In genomic region chr2:215269397-215270117, GRCh38 we compare ENCODE assay signal across 8 cellular contexts. TPM values are rescaled to one million over a fixed set of nuclear protein-coding genes. Genes with fewer than 3 reads are reported as not detected.
DNase-seq lines count a peak whose midpoint lies in the region; ATAC-seq and TF ChIP-seq lines count a peak whose summit lies in the region.

No MANE protein-coding gene starts in this region.

- peak overlapping the region; percentile 51 for H3K4me2 ChIP-seq in fibroblast of lung (ENCODE audit: extremely low read depth, insufficient read depth, low read length)
- H3K4me2 ChIP-seq in neural progenitor cell: no peak overlapping the region

- DNase-seq in SIG-M5 treated with dmso at 0.1 percent for 504 hours (lab: John Stamatoyannopoulos, UW; ENCODE audit: unreplicated experiment) (peak; percentile 67), SIG-M5 (lab: John Stamatoyannopoulos, UW) (no peak), HS-5 (ENCODE audit: low read depth) (peak; percentile 65), NOMO-1 treated with dmso at 0.1 percent for 144 hours (lab: John Stamatoyannopoulos, UW; ENCODE audit: unreplicated experiment) (peak; percentile 12), activated T-cell treated with anti-CD3 and anti-CD28 coated beads for 24 hours (ENCODE audit: low read depth) (peak; percentile 26), fibroblast of lung (ENCODE audit: low read depth in 2 of 2) (peak; percentile 74 to 88), neural progenitor cell (ENCODE audit: low spot score) (peak; percentile 81), thoracic aorta (ENCODE audit: low spot score) (no peak)

- H3K79me2 ChIP-seq in fibroblast of lung (ENCODE audit: control insufficient read depth, insufficient read depth, low read length): no peaks in the 10 kb centered on the region
- no peaks in the 10 kb centered on the region for H3K79me2 ChIP-seq in neural progenitor cell (ENCODE audit: low read depth)

- H3K27ac Mint-ChIP-seq in neural progenitor cell: no peak overlapping the region

- no peaks in the 10 kb centered on the region for H3K27me3 Mint-ChIP-seq in neural progenitor cell (ENCODE audit: insufficient read depth, low read depth)

- no peaks in the 10 kb centered on the region for H3K9me3 ChIP-seq in fibroblast of lung (ENCODE audit: control insufficient read depth, insufficient read depth, low read depth, low read length)
- H3K9me3 ChIP-seq in neural progenitor cell (ENCODE audit: low read depth): no peaks in the 10 kb centered on the region
- H3K9me3 ChIP-seq in thoracic aorta: no peaks in the 10 kb centered on the region

- H3K4me3 ChIP-seq in fibroblast of lung (replicated peaks in 1 of 4; ENCODE audit: control extremely low read depth in 1 of 4, insufficient read depth in 1 of 4, low read depth in 3 of 4, low read length in 4 of 4): peak overlapping the region in 1 of 4 experiments; percentile 26
- no peak overlapping the region for H3K4me3 ChIP-seq in neural progenitor cell
- H3K4me3 ChIP-seq in thoracic aorta: peak overlapping the region; percentile 40

- H3F3A ChIP-seq in neural progenitor cell (ENCODE audit: low read depth): no peaks in the 10 kb centered on the region

- ATAC-seq in thoracic aorta (ENCODE audit: insufficient number of reproducible peaks, low FRiP score, low read depth): no peak

- H2AFZ ChIP-seq in fibroblast of lung (ENCODE audit: low read length) (peak overlapping the region; percentile 21), neural progenitor cell (replicated peaks) (no peak overlapping the region)

- H3K4me1 ChIP-seq in fibroblast of lung (ENCODE audit: control insufficient read depth, extremely low read depth, insufficient read depth, low read length) (no peaks in the 10 kb centered on the region), neural progenitor cell (peaks cover 6% of the 10 kb centered on the region), thoracic aorta (ENCODE audit: control insufficient read depth in 1 of 2, low read depth in 2 of 2) (peaks cover 0 to 6% of the 10 kb centered on the region in 2 donors)

- H4K20me1 ChIP-seq in fibroblast of lung (ENCODE audit: control insufficient read depth, extremely low read depth, insufficient read depth, low read length) (no peaks in the 10 kb centered on the region), neural progenitor cell (ENCODE audit: low read depth) (no peaks in the 10 kb centered on the region)

- H3K36me3 Mint-ChIP-seq in neural progenitor cell: no peaks in the 10 kb centered on the region

- H3K27me3 ChIP-seq in fibroblast of lung (ENCODE audit: control insufficient read depth, insufficient read depth, low read length) (no peaks in the 10 kb centered on the region), neural progenitor cell (no peaks in the 10 kb centered on the region), thoracic aorta (replicated peaks; ENCODE audit: insufficient read depth) (no peaks in the 10 kb centered on the region)

- H3K9me3 Mint-ChIP-seq in neural progenitor cell: no peaks in the 10 kb centered on the region

- H3K36me3 ChIP-seq in fibroblast of lung (ENCODE audit: control insufficient read depth, insufficient read depth, low read length) (no peaks in the 10 kb centered on the region), neural progenitor cell (no peaks in the 10 kb centered on the region), thoracic aorta (no peaks in the 10 kb centered on the region)

- TF ChIP-seq CTCF in fibroblast of lung (conservative IDR thresholded peaks at IDR 0.05 in 1 of 2, IDR thresholded peaks at IDR 0.05 in 1 of 2; ENCODE audit: low read depth in 1 of 2, low read length in 2 of 2): peak; percentile 77 to 78
- peak; percentile 95 for TF ChIP-seq CTCF in neural progenitor cell (IDR thresholded peaks at IDR 0.05)
- peak; percentile 78 for TF ChIP-seq CTCF in thoracic aorta (IDR thresholded peaks at IDR 0.05)

- H3K4me1 Mint-ChIP-seq in neural progenitor cell: peaks cover 5% of the 10 kb centered on the region

- no peak overlapping the region for H3K9ac ChIP-seq in fibroblast of lung (ENCODE audit: insufficient read depth, low read length)
- no peak overlapping the region for H3K9ac ChIP-seq in neural progenitor cell

- H3K27ac ChIP-seq in fibroblast of lung (ENCODE audit: insufficient read depth, low read length): no peak overlapping the region
- H3K27ac ChIP-seq in neural progenitor cell: no peak overlapping the region
- H3K27ac ChIP-seq in thoracic aorta: no peak overlapping the region

- no peak overlapping the region for H3K4me3 Mint-ChIP-seq in neural progenitor cell

RNA-seq across cellular contexts. Expression of gene ATIC, which starts 42.3 kb away (rescaled TPM):
- 35.4 and 40.3 TPM in 2 replicates for total RNA-seq in fibroblast of lung
- polyA plus RNA-seq in fibroblast of lung: 92.7 and 119 TPM in 2 replicates
- polyA plus RNA-seq in fibroblast of lung (2012): 131 and 194 TPM in 2 replicates
- polyA minus RNA-seq in fibroblast of lung (ENCODE audit: low replicate concordance): 62.0 and 116 TPM in 2 replicates
- total RNA-seq in neural progenitor cell (ENCODE audit: low replicate concordance): 23.9 and 43.2 TPM in 2 replicates
- 10 to 100 TPM; 26.3 to 30.2 TPM for total RNA-seq in thoracic aorta

Comparison
In these comparisons a context has a peak if more than half of its experiments do, and no peak if none do; other contexts are left out.
1. DNase-seq: peak in SIG-M5 treated with dmso at 0.1 percent for 504 hours (single experiment), HS-5 (single experiment), NOMO-1 treated with dmso at 0.1 percent for 144 hours (single experiment), activated T-cell treated with anti-CD3 and anti-CD28 coated beads for 24 hours (single experiment), fibroblast of lung (2 of 2) and neural progenitor cell (single experiment); none in SIG-M5 (single experiment) and thoracic aorta (single experiment).
2. Peak in every context shown above with its lines, with median percentiles within 50 percentile points of each other: CTCF ChIP-seq.